ENCODE assay signal across 26 cellular contexts in genomic region chr6:2004888-2005287, GRCh38.
"Had no signal": no experiment of that assay in that cellular context is flagged by ENCODE, and none has a peak within 500 bp of the region (broad histone marks: within the 10 kb centered on the region; RNA-seq: fewer than 3 reads in every experiment).

No MANE protein-coding gene starts in this region.

- ATAC-seq: effector memory CD8-positive, alpha-beta T cell; esophagus mucosa; gastrocnemius medialis; heart left ventricle; left colon; left lobe of liver; left ventricle myocardium superior; naive thymus-derived CD4-positive, alpha-beta T cell had no signal

- H3K36me3 ChIP-seq: colonic mucosa, esophagus squamous epithelium, gastrocnemius medialis, heart left ventricle had no signal

- H3K9me3 ChIP-seq: colonic mucosa, esophagus squamous epithelium had no signal

- DNase-seq: colonic mucosa; cortex of kidney; effector CD8-positive, alpha-beta T cell; effector memory CD8-positive, alpha-beta T cell; endodermal cell; erythroblast; esophagus squamous epithelium; foreskin melanocyte; gastrocnemius medialis; heart left ventricle; hypothalamus; immature natural killer cell; islet precursor cell; kidney; kidney glomerular epithelial cell; left colon; left ventricle myocardium superior; mammary epithelial cell; mesendoderm; midbrain; naive thymus-derived CD4-positive, alpha-beta T cell had no signal

- H3K4me1 ChIP-seq: colonic mucosa, esophagus squamous epithelium, gastrocnemius medialis, heart left ventricle had no signal

- H3K27ac ChIP-seq: colonic mucosa, epithelial cell of prostate, esophagus squamous epithelium, gastrocnemius medialis, heart left ventricle, hepatocyte had no signal

- H3K4me3 ChIP-seq: colonic mucosa, esophagus squamous epithelium, gastrocnemius medialis, heart left ventricle, hepatocyte, lung had no signal

- H3K27me3 ChIP-seq: colonic mucosa, esophagus squamous epithelium, gastrocnemius medialis, heart left ventricle, hepatocyte had no signal
